14 cellular contexts compared by ENCODE assay signal in genomic region chr18:58800582-58800981, GRCh38.
DNase-seq lines count a peak whose midpoint lies in the region; ATAC-seq and TF ChIP-seq lines count a peak whose summit lies in the region.
"Had no signal": no experiment of that assay in that cellular context is flagged by ENCODE, and none has a peak within 500 bp of the region (broad histone marks: within the 10 kb centered on the region; RNA-seq: fewer than 3 reads in every experiment).

No MANE protein-coding gene starts in this region.

- no peak for TF ChIP-seq EP300 in SK-N-SH (IDR thresholded peaks at IDR 0.05; ENCODE audit: borderline replicate concordance in 1 of 2, low read depth in 1 of 2, low read length in 1 of 2)

- H3K36me3 Mint-ChIP-seq in T-helper 2 cell treated with Interferon-gamma antibody and Interleukin-4, amounts not matched to agents 5 μg/mL and 100 μg/mL, for 36 hours (ENCODE audit: low read depth): no peaks in the 10 kb centered on the region
- H3K36me3 Mint-ChIP-seq: brain had no signal

- H3K9me3 ChIP-seq in thyroid gland: no peaks in the 10 kb centered on the region
- H3K9me3 ChIP-seq in SK-N-SH: no peaks in the 10 kb centered on the region

- peak; percentile 64 for ATAC-seq in HG03045 (IDR thresholded peaks at IDR 0.05; ENCODE audit: unreplicated experiment)
- no peak for ATAC-seq in HG03097 (IDR thresholded peaks at IDR 0.05; ENCODE audit: low FRiP score, unreplicated experiment)
- ATAC-seq: right cardiac atrium had no signal

- POLR2A ChIA-PET in RWPE1 (lab: Yijun Ruan, JAX; ENCODE audit: low non-redundant PET): no interaction called here
- POLR2A ChIA-PET in SK-N-SH (lab: Yijun Ruan, JAX): no interaction called here

- H3K79me2 ChIP-seq in SK-N-SH (ENCODE audit: insufficient read depth): no peaks in the 10 kb centered on the region

- H3F3A ChIP-seq in SK-N-SH (replicated peaks; ENCODE audit: insufficient read depth): no peaks in the 10 kb centered on the region

- in situ Hi-C loops in GM13976 (cut with MboI; ENCODE audit: low sequenced_read_pairs, unreplicated experiment): no loop called here

- 80 to 82% methylated on average over 4 of the region's 4 CpGs for WGBS in thyroid gland, 2 donors
- 89% methylated on average over 4 of the region's 4 CpGs for WGBS in SK-N-SH (ENCODE audit: low lambda C conversion rate)

- no peak overlapping the region for H3K27ac Mint-ChIP-seq in T-helper 2 cell treated with Interferon-gamma antibody and Interleukin-4, amounts not matched to agents 5 μg/mL and 100 μg/mL, for 36 hours

- no peak overlapping the region for H3K4me2 ChIP-seq in SK-N-SH

- H3K4me3 ChIP-seq in thyroid gland (replicated peaks in 1 of 3): no peak overlapping the region
- H3K4me3 ChIP-seq in SK-N-SH (ENCODE audit: low read depth in 2 of 2, low read length in 1 of 2): no peak overlapping the region
- H3K4me3 ChIP-seq: left ventricle myocardium inferior had no signal

- intact Hi-C loops in thyroid gland (cut with DNase I): no loop called here

- H3K4me1 ChIP-seq in thyroid gland (no peaks in the 10 kb centered on the region), SK-N-SH (ENCODE audit: control insufficient read depth in 1 of 2, insufficient read depth in 2 of 2, low read depth in 1 of 2, low read length in 1 of 2) (peaks cover 0 to 3% of the 10 kb centered on the region in 2 experiments; a peak in 2 of 4 replicates)
- H3K4me1 ChIP-seq: left ventricle myocardium inferior had no signal

- H3K36me3 ChIP-seq in thyroid gland (no peaks in the 10 kb centered on the region), SK-N-SH (replicated peaks in 1 of 2; ENCODE audit: control insufficient read depth in 1 of 2, insufficient read depth in 2 of 2, low read length in 1 of 2) (no peaks in the 10 kb centered on the region)
- H3K36me3 ChIP-seq: left ventricle myocardium inferior had no signal

- H3K27me3 ChIP-seq in thyroid gland: no peaks in the 10 kb centered on the region
- H3K27me3 ChIP-seq in SK-N-SH (ENCODE audit: insufficient read depth): no peaks in the 10 kb centered on the region

- DNase-seq in GM13976 (ENCODE audit: low spot score) (peak; percentile 57), GM20000 (ENCODE audit: low spot score) (peak; percentile 54), RWPE1 (ENCODE audit: low spot score) (no peak), thyroid gland (no peak), SK-N-SH (no peak)
- no peak for DNase-seq in T-helper 2 cell treated with Interferon-gamma antibody and Interleukin-4, amounts not matched to agents 5 μg/mL and 100 μg/mL, for 36 hours (ENCODE audit: low spot score)
- DNase-seq: activated CD8-positive, alpha-beta memory T cell treated with anti-CD3 and anti-CD28 coated beads, Interleukin-2, amount 50 U/mL, for 4 hours; left ventricle myocardium inferior; NCI-H2029; right cardiac atrium; T-helper 1 cell had no signal

- TF ChIP-seq CTCF in GM13976 (IDR thresholded peaks at IDR 0.05; ENCODE audit: borderline replicate concordance, control extremely low read depth, extremely low read depth, insufficient read depth, missing control alignments) (no peak), GM20000 (IDR thresholded peaks at IDR 0.05; ENCODE audit: extremely low read depth, missing control alignments) (no peak), RWPE1 (conservative IDR thresholded peaks at IDR 0.05; ENCODE audit: low read depth) (no peak), thyroid gland (IDR thresholded peaks at IDR 0.05) (no peak), SK-N-SH (IDR thresholded peaks at IDR 0.05) (no peak)

- CTCF ChIA-PET in RWPE1 (lab: Yijun Ruan, JAX): no interaction called here
- CTCF ChIA-PET in SK-N-SH (lab: Yijun Ruan, JAX): interaction anchor here (1.0 kb wide), 1 partner anchor 20 kb away, joined by 3 read pairs; no protein-coding TSS in a partner anchor

- no peaks in the 10 kb centered on the region for H3K9me2 ChIP-seq in SK-N-SH

- TF ChIP-seq RAD21 in SK-N-SH (IDR thresholded peaks at IDR 0.05; ENCODE audit: low read length): no peak

- no peaks in the 10 kb centered on the region for H3K4me1 Mint-ChIP-seq in T-helper 2 cell treated with Interferon-gamma antibody and Interleukin-4, amounts not matched to agents 5 μg/mL and 100 μg/mL, for 36 hours (ENCODE audit: low read depth)

- H2AFZ ChIP-seq in SK-N-SH (ENCODE audit: low read depth): no peak overlapping the region

- H3K27ac ChIP-seq in RWPE1 (peak overlapping the region; percentile 75), thyroid gland (no peak overlapping the region), SK-N-SH (ENCODE audit: low read depth in 2 of 2, low read length in 1 of 2) (no peak overlapping the region)
- H3K27ac ChIP-seq: left ventricle myocardium inferior had no signal

- no peak overlapping the region for H3K4me3 Mint-ChIP-seq in T-helper 2 cell treated with Interferon-gamma antibody and Interleukin-4, amounts not matched to agents 5 μg/mL and 100 μg/mL, for 36 hours
- H3K4me3 Mint-ChIP-seq: brain had no signal

- no peak for TF ChIP-seq POLR2A in thyroid gland (IDR thresholded peaks at IDR 0.05)

- peaks cover 8% of the 10 kb centered on the region for H3K27me3 Mint-ChIP-seq in T-helper 2 cell treated with Interferon-gamma antibody and Interleukin-4, amounts not matched to agents 5 μg/mL and 100 μg/mL, for 36 hours (ENCODE audit: low read depth)
- H3K27me3 Mint-ChIP-seq: brain had no signal

- no peaks in the 10 kb centered on the region for H4K20me1 ChIP-seq in SK-N-SH (ENCODE audit: insufficient read depth)

- H3K9ac ChIP-seq in SK-N-SH: no peak overlapping the region

- no peaks in the 10 kb centered on the region for H3K9me3 Mint-ChIP-seq in T-helper 2 cell treated with Interferon-gamma antibody and Interleukin-4, amounts not matched to agents 5 μg/mL and 100 μg/mL, for 36 hours

TF ChIP-seq in SK-N-SH, 30 proteins besides CTCF, POLR2A, EP300 and RAD21:
- no peak for TF ChIP-seq RXRA (IDR thresholded peaks at IDR 0.05; ENCODE audit: borderline replicate concordance, low read depth)
- TF ChIP-seq USF1 (IDR thresholded peaks at IDR 0.05; ENCODE audit: borderline replicate concordance, low read depth): no peak
- TF ChIP-seq CHD2 (IDR thresholded peaks at IDR 0.05; ENCODE audit: low read length, partially characterized antibody): no peak
- TF ChIP-seq TEAD4 (IDR thresholded peaks at IDR 0.05; ENCODE audit: borderline replicate concordance, insufficient read depth): no peak
- no peak for TF ChIP-seq SMC3 (IDR thresholded peaks at IDR 0.05; ENCODE audit: low read depth, low read length)
- TF ChIP-seq GATA2 (CRISPR knock-in tag; IDR thresholded peaks at IDR 0.05): no peak
- TF ChIP-seq POLR2AphosphoS5 (IDR thresholded peaks at IDR 0.05; ENCODE audit: low read depth, low read length): no peak
- no peak for TF ChIP-seq FOSL2 (IDR thresholded peaks at IDR 0.05; ENCODE audit: borderline replicate concordance, low read depth)
- no peak for TF ChIP-seq YY1 (IDR thresholded peaks at IDR 0.05; ENCODE audit: low read depth)
- TF ChIP-seq USF2 (IDR thresholded peaks at IDR 0.05; ENCODE audit: borderline replicate concordance, low read depth, low read length): no peak
- TF ChIP-seq MEF2A (IDR thresholded peaks at IDR 0.05; ENCODE audit: borderline replicate concordance, low read depth): no peak
- no peak for TF ChIP-seq EZH2phosphoT487 (IDR thresholded peaks at IDR 0.05; ENCODE audit: borderline replicate concordance, low read depth)
- TF ChIP-seq ELF1 (IDR thresholded peaks at IDR 0.05): no peak
- TF ChIP-seq NRF1 (IDR thresholded peaks at IDR 0.05; ENCODE audit: low read depth, low read length): no peak

Comparison
In these comparisons a context has a peak if more than half of its experiments do, and no peak if none do; other contexts are left out.
1. DNase-seq: peak in GM13976 (single experiment) and GM20000 (single experiment); none in RWPE1 (single experiment), T-helper 2 cell treated with Interferon-gamma antibody and Interleukin-4, amounts not matched to agents 5 μg/mL and 100 μg/mL, for 36 hours (single experiment), thyroid gland (0 of 2) and SK-N-SH (single experiment).